1 cellular context compared by ENCODE assay signal in genomic region chr6:148345176-148345575, GRCh38.
TF ChIP-seq lines count a peak whose summit lies in the region.

No MANE protein-coding gene starts in this region.

TF ChIP-seq in WTC11, 78 proteins besides CTCF, POLR2A, EP300 and RAD21 (continued from another document):
- no peak for TF ChIP-seq AR (CRISPR knock-in tag; IDR thresholded peaks at IDR 0.05)
- TF ChIP-seq PRRX2 (CRISPR knock-in tag; IDR thresholded peaks at IDR 0.05), result no peak
- no peak for TF ChIP-seq ZNF671 (CRISPR knock-in tag; IDR thresholded peaks at IDR 0.05)
